Comparison of ENCODE assay signal across 8 cellular contexts in genomic region chr2:29196792-29197788, GRCh38.
DNase-seq lines count a peak whose midpoint lies in the region; ATAC-seq and TF ChIP-seq lines count a peak whose summit lies in the region.

No MANE protein-coding gene starts in this region.

- TF ChIP-seq CTCF in astrocyte of the cerebellum (IDR thresholded peaks at IDR 0.05; ENCODE audit: low read depth, low read length, missing control alignments): peak; percentile 79

- no peak overlapping the region for H3K4me3 ChIP-seq in astrocyte of the cerebellum (ENCODE audit: low read depth, low read length)

- in situ Hi-C loops in astrocyte of the cerebellum (cut with HindIII; ENCODE audit: low sequenced_read_pairs): loop anchor here (10.0 kb wide), 2 partner anchors 182 to 242 kb away; no protein-coding TSS in a partner anchor

- ATAC-seq in GM21390 (IDR thresholded peaks at IDR 0.05; ENCODE audit: unreplicated experiment) (peak; percentile 58), GM19035 (IDR thresholded peaks at IDR 0.05; ENCODE audit: unreplicated experiment) (no peak)

- DNase-seq in AG20443 (ENCODE audit: low spot score) (peak; percentile 76), NCI-H146 treated with DMSO at 0.1 percent for 48 hours (lab: John Stamatoyannopoulos, UW; ENCODE audit: unreplicated experiment) (peak; percentile 60), T-helper 22 cell (ENCODE audit: low read depth) (peak; percentile 36), astrocyte of the cerebellum (ENCODE audit: low read depth) (peak; percentile 36), iPS DF 4.7 (ENCODE audit: extremely low read depth, low spot score) (peak; percentile 28)
- peak; percentile 47 to 82 (median 67) for DNase-seq in stimulated activated CD4-positive, alpha-beta T cell treated with anti-CD3 and anti-CD28 coated beads, Interleukin-12 subunit alpha, Interleukin-12 subunit beta, amount 100 ng/mL, for 48 hours (ENCODE audit: low read depth in 2 of 3, low spot score in 1 of 3)
